23 cellular contexts compared by ENCODE assay signal in genomic region chr3:10454907-10455306, GRCh38. TPM values are rescaled to one million over a fixed set of nuclear protein-coding genes. Genes with fewer than 3 reads are reported as not detected.
A peak's percentile ranks its signal among the peaks of the same experiment; 100 is the strongest.
DNase-seq lines count a peak whose midpoint lies in the region; ATAC-seq, FAIRE-seq and TF ChIP-seq lines count a peak whose summit lies in the region.
"Had no signal": no experiment of that assay in that cellular context is flagged by ENCODE, and none has a peak within 500 bp of the region (broad histone marks: within the 10 kb centered on the region; RNA-seq: fewer than 3 reads in every experiment).

No MANE protein-coding gene starts in this region.

- CTCF ChIA-PET in HepG2 (lab: Yijun Ruan, JAX; ENCODE audit: low intra/inter-chr PET ratio, low total read pairs): no interaction called here

- H3K79me2 ChIP-seq in HepG2 (ENCODE audit: insufficient read depth, low read length): no peaks in the 10 kb centered on the region
- no peaks in the 10 kb centered on the region for H3K79me2 ChIP-seq in osteoblast (ENCODE audit: insufficient read depth, low read length)

- no peak for TF ChIP-seq EP300 in HepG2 (IDR thresholded peaks at IDR 0.05; ENCODE audit: low read depth in 2 of 2, low read length in 2 of 2)
- no peak for TF ChIP-seq EP300 in HepG2 (CRISPR knock-in tag; IDR thresholded peaks at IDR 0.05; ENCODE audit: borderline replicate concordance)

- H3K9me3 ChIP-seq in HepG2 (ENCODE audit: low read length): no peaks in the 10 kb centered on the region
- H3K9me3 ChIP-seq in right lobe of liver: no peaks in the 10 kb centered on the region
- H3K9me3 ChIP-seq in BLaER1 treated with 17β-estradiol and CSF1 and Interleukin-3, amounts not matched to agents 10 nM and 100 nM (replicated peaks in 1 of 11): no peaks in the 10 kb centered on the region
- no peaks in the 10 kb centered on the region for H3K9me3 ChIP-seq in osteoblast (ENCODE audit: low read depth, low read length)
- no peaks in the 10 kb centered on the region for H3K9me3 ChIP-seq in effector memory CD4-positive, alpha-beta T cell (ENCODE audit: control insufficient read depth, low read length)
- H3K9me3 ChIP-seq: A549, BE2C, Caco-2 had no signal

- H3K36me3 ChIP-seq in HepG2 (replicated peaks in 1 of 2; ENCODE audit: control insufficient read depth in 1 of 2, insufficient read depth in 2 of 2, low read length in 2 of 2): no peaks in the 10 kb centered on the region
- H3K36me3 ChIP-seq in right lobe of liver: no peaks in the 10 kb centered on the region
- H3K36me3 ChIP-seq in BLaER1 treated with 17β-estradiol and CSF1 and Interleukin-3, amounts not matched to agents 10 nM and 100 nM: no peaks in the 10 kb centered on the region
- no peaks in the 10 kb centered on the region for H3K36me3 ChIP-seq in osteoblast (ENCODE audit: insufficient read depth, low read length)
- H3K36me3 ChIP-seq in effector memory CD4-positive, alpha-beta T cell (ENCODE audit: control insufficient read depth, insufficient read depth, low read length): no peaks in the 10 kb centered on the region
- H3K36me3 ChIP-seq: BE2C had no signal

- H2AFZ ChIP-seq in HepG2 (ENCODE audit: low read length) (no peak overlapping the region), osteoblast (ENCODE audit: low read length) (no peak overlapping the region)
- H2AFZ ChIP-seq: GM23338 had no signal

- no peak overlapping the region for H3K9ac ChIP-seq in HepG2 (ENCODE audit: insufficient read depth, low read depth, low read length)
- no peak overlapping the region for H3K9ac ChIP-seq in BLaER1 treated with 17β-estradiol and CSF1 and Interleukin-3, amounts not matched to agents 10 nM and 100 nM

- H4K20me1 ChIP-seq in HepG2 (ENCODE audit: insufficient read depth, low read length) (peaks cover 5% of the 10 kb centered on the region; the same call in 1 of the 2 replicates), osteoblast (ENCODE audit: insufficient read depth, low read length) (peaks cover 4% of the 10 kb centered on the region)
- H4K20me1 ChIP-seq in BLaER1 treated with 17β-estradiol and CSF1 and Interleukin-3, amounts not matched to agents 10 nM and 100 nM: peaks cover 0 to 37% (median 0%) of the 10 kb centered on the region in 11 experiments; a peak in 4 of 22 replicates

- H3K4me2 ChIP-seq in HepG2 (ENCODE audit: low read depth, low read length): no peak overlapping the region
- H3K4me2 ChIP-seq in BLaER1 treated with 17β-estradiol and CSF1 and Interleukin-3, amounts not matched to agents 10 nM and 100 nM: peak overlapping the region; percentile 6 to 95 (median 80); a peak in 20 of 22 replicates
- H3K4me2 ChIP-seq in osteoblast (ENCODE audit: insufficient read depth, low read length): no peak overlapping the region
- H3K4me2 ChIP-seq: A549, GM23338 had no signal

- in situ Hi-C loops in HepG2 (cut with HindIII; ENCODE audit: extremely low pct_ligation_motif_present, low pct_unique_long_range_greater_than_20kb): no loop called here

- no peak overlapping the region for H3K4me3 ChIP-seq in HepG2 (replicated peaks in 1 of 3; ENCODE audit: insufficient read depth in 1 of 3, low read depth in 2 of 3, low read length in 3 of 3)
- no peak overlapping the region for H3K4me3 ChIP-seq in right lobe of liver
- no peak overlapping the region for H3K4me3 ChIP-seq in BLaER1 treated with 17β-estradiol and CSF1 and Interleukin-3, amounts not matched to agents 10 nM and 100 nM
- H3K4me3 ChIP-seq in osteoblast (ENCODE audit: insufficient read depth, low read length): no peak overlapping the region
- no peak overlapping the region for H3K4me3 ChIP-seq in effector memory CD4-positive, alpha-beta T cell (ENCODE audit: insufficient read depth, low read depth, low read length, poor library complexity, severe bottlenecking)
- H3K4me3 ChIP-seq: A549, GM23338 had no signal

- TF ChIP-seq POLR2A in HepG2 (IDR thresholded peaks at IDR 0.05; ENCODE audit: insufficient read depth in 1 of 2, low read depth in 2 of 2, low read length in 2 of 2) (no peak), right lobe of liver (IDR thresholded peaks at IDR 0.05) (no peak)

- no peak for TF ChIP-seq RAD21 in HepG2 (CRISPR knock-in tag; IDR thresholded peaks at IDR 0.05)

- DNase-seq in HepG2 (ENCODE audit: low spot score): no peak
- no peak for DNase-seq in right lobe of liver
- DNase-seq in osteoblast (ENCODE audit: insufficient read length, low spot score, missing footprints): peak; percentile 80
- DNase-seq in EL: no peak
- no peak for DNase-seq in effector memory CD4-positive, alpha-beta T cell
- DNase-seq: 8988T; ACHN; AML-193; BE2C; Caco-2; CD4-positive, CD25-positive, alpha-beta regulatory T cell; CD8-positive, alpha-beta T cell; DMS153; DND-41; GDM1; H9 had no signal

- POLR2A ChIA-PET in HepG2 (lab: Yijun Ruan, JAX): no interaction called here

- no peak for FAIRE-seq in HepG2 (lab: Jason Lieb, UNC)
- FAIRE-seq: A549, GM12891, GM18507 had no signal

- BruUV-seq in HepG2 (replicated peaks; lab: Mats Ljungman, UMichigan): no TSS peak

- intact Hi-C loops in HepG2 (cut with micrococcal nuclease; ENCODE audit: unreplicated experiment): no loop called here
- intact Hi-C loops in right lobe of liver (cut with DNase I): no loop called here

- no peak overlapping the region for H3K27ac ChIP-seq in HepG2 (ENCODE audit: extremely low read length, insufficient read depth, low read length)
- H3K27ac ChIP-seq in right lobe of liver: no peak overlapping the region
- no peak overlapping the region for H3K27ac ChIP-seq in BLaER1 treated with 17β-estradiol and CSF1 and Interleukin-3, amounts not matched to agents 10 nM and 100 nM
- no peak overlapping the region for H3K27ac ChIP-seq in osteoblast (ENCODE audit: low read depth, low read length)
- no peak overlapping the region for H3K27ac ChIP-seq in effector memory CD4-positive, alpha-beta T cell (ENCODE audit: insufficient read depth, low read length, poor library complexity, severe bottlenecking)
- H3K27ac ChIP-seq: A549, C4-2B had no signal

- no peak for TF ChIP-seq CTCF in HepG2 (CRISPR knock-in tag; IDR thresholded peaks at IDR 0.05)
- no peak for TF ChIP-seq CTCF in right lobe of liver (IDR thresholded peaks at IDR 0.05)
- TF ChIP-seq CTCF in osteoblast (IDR thresholded peaks at IDR 0.05; ENCODE audit: extremely low read depth, low read depth, low read length): no peak

- no peaks in the 10 kb centered on the region for H3K4me1 ChIP-seq in HepG2 (ENCODE audit: insufficient read depth, low read length)
- no peaks in the 10 kb centered on the region for H3K4me1 ChIP-seq in right lobe of liver
- H3K4me1 ChIP-seq in BLaER1 treated with 17β-estradiol and CSF1 and Interleukin-3, amounts not matched to agents 10 nM and 100 nM: peaks cover 39 to 95% (median 73%) of the 10 kb centered on the region in 10 experiments
- H3K4me1 ChIP-seq in osteoblast (ENCODE audit: insufficient read depth, low read length): no peaks in the 10 kb centered on the region
- H3K4me1 ChIP-seq in effector memory CD4-positive, alpha-beta T cell (ENCODE audit: control insufficient read depth, insufficient read depth, low read length, poor library complexity, severe bottlenecking): no peaks in the 10 kb centered on the region
- H3K4me1 ChIP-seq: A549, BE2C, Caco-2 had no signal

- no peaks in the 10 kb centered on the region for H3K27me3 ChIP-seq in HepG2 (ENCODE audit: control insufficient read depth in 1 of 2, insufficient read depth in 2 of 2, low read length in 2 of 2)
- no peaks in the 10 kb centered on the region for H3K27me3 ChIP-seq in right lobe of liver
- no peaks in the 10 kb centered on the region for H3K27me3 ChIP-seq in BLaER1 treated with 17β-estradiol and CSF1 and Interleukin-3, amounts not matched to agents 10 nM and 100 nM
- peaks cover 21% of the 10 kb centered on the region for H3K27me3 ChIP-seq in osteoblast (ENCODE audit: insufficient read depth, low read length)
- no peaks in the 10 kb centered on the region for H3K27me3 ChIP-seq in effector memory CD4-positive, alpha-beta T cell (replicated peaks; ENCODE audit: control insufficient read depth, insufficient read depth, low read length, poor library complexity, severe bottlenecking)
- H3K27me3 ChIP-seq: BE2C had no signal

- ATAC-seq in HepG2: no peak
- ATAC-seq in right lobe of liver: no peak
- ATAC-seq: A549; CD8-positive, alpha-beta T cell; GM23338; HCT116 had no signal

TF ChIP-seq in HepG2, 621 proteins besides CTCF, POLR2A, EP300 and RAD21:
- peak; percentile 77 for TF ChIP-seq ZNF629 (CRISPR knock-in tag; conservative IDR thresholded peaks at IDR 0.05)
- TF ChIP-seq ZFYVE20 (CRISPR knock-in tag; IDR thresholded peaks at IDR 0.05; ENCODE audit: borderline replicate concordance, low read depth): no peak

RNA-seq across cellular contexts. Expression of gene ATP2B2, which starts 50.5 kb away (rescaled TPM):
- total RNA-seq in HepG2 (2016; rRNA removed; fragmentation: Illumina TruSeq; extraction: Trizol) (1.1 and 1.5 TPM in 2 replicates), right lobe of liver (10 to 100 TPM; 25.9 to 45.1 (median 35.1) TPM), osteoblast (not detected in 2 replicates)
- total RNA-seq in HepG2 (2016; cell fraction: cytosol; rRNA removed; fragmentation: Illumina TruSeq; extraction: Trizol; ENCODE audit: low read depth): 0.30 and 0.35 TPM in 2 replicates
- 0.62 and 1.7 TPM in 2 replicates for total RNA-seq in HepG2 (2016; cell fraction: insoluble cytoplasmic fraction; rRNA removed; fragmentation: Illumina TruSeq; extraction: Trizol)
- total RNA-seq in HepG2 (2016; cell fraction: membrane; rRNA removed; fragmentation: Illumina TruSeq; extraction: Trizol): 1.3 and 1.6 TPM in 2 replicates
- total RNA-seq in HepG2 (2016; cell fraction: nucleus; rRNA removed; fragmentation: Illumina TruSeq; extraction: Trizol): 2.9 and 3.0 TPM in 2 replicates
- polyA plus RNA-seq in HepG2 (2011; rRNA removed): 2.3 and 4.0 TPM in 2 replicates
- 1.5 and 2.5 TPM in 2 replicates for polyA plus RNA-seq in HepG2 (2011; cell fraction: cytosol; rRNA removed)
- 8.9 and 11.7 TPM in 2 replicates for polyA plus RNA-seq in HepG2 (2011; cell fraction: nucleus; rRNA removed)
- polyA plus RNA-seq in HepG2 (2012): 5.0 and 8.8 TPM in 2 replicates
- polyA plus RNA-seq in HepG2 (2016; cell fraction: cytosol; fragmentation: Illumina TruSeq; extraction: Trizol; ENCODE audit: low read depth): 0.29 and 0.54 TPM in 2 replicates
- 0.86 and 1.1 TPM in 2 replicates for polyA plus RNA-seq in HepG2 (2016; cell fraction: insoluble cytoplasmic fraction; fragmentation: Illumina TruSeq; extraction: Trizol; ENCODE audit: low read depth)
- polyA plus RNA-seq in HepG2 (2016; cell fraction: membrane; fragmentation: Illumina TruSeq; extraction: Trizol; ENCODE audit: low read depth): 0.66 and 0.84 TPM in 2 replicates
- 2.6 and 4.2 TPM in 2 replicates for polyA plus RNA-seq in HepG2 (2016; cell fraction: nucleus; fragmentation: Illumina TruSeq; extraction: Trizol; ENCODE audit: insufficient read depth, low read depth)
- polyA minus RNA-seq in HepG2 (2011; rRNA and poly(A)+ RNA removed; ENCODE audit: low replicate concordance): 5.2 TPM in 1 of 2 replicates, not detected in the other
- 1.8 and 4.1 TPM in 2 replicates for polyA minus RNA-seq in HepG2 (2011; cell fraction: cytosol; rRNA and poly(A)+ RNA removed)
- 9.0 and 11.7 TPM in 2 replicates for polyA minus RNA-seq in HepG2 (2011; cell fraction: nucleus; rRNA and poly(A)+ RNA removed)
- total RNA-seq: Caco-2; CD4-positive, CD25-positive, alpha-beta regulatory T cell; CD8-positive, alpha-beta T cell had no signal

Comparison
In these comparisons a context has a peak if more than half of its experiments do, and no peak if none do; other contexts are left out.
1. RNA of gene ATP2B2, which starts 50.5 kb away (total RNA-seq): 25.9 to 45.1 TPM in right lobe of liver; 0.30 to 3.0 TPM in HepG2 and not detected in osteoblast; every median in the first group is over 4 times any median in the second.
2. H3K4me2 ChIP-seq: peak in BLaER1 treated with 17β-estradiol and CSF1 and Interleukin-3, amounts not matched to agents 10 nM and 100 nM (11 of 11); none in HepG2 (single experiment) and osteoblast (single experiment).